In genomic region chr3:44419923-44420650, GRCh38 we compare ENCODE assay signal across 29 cellular contexts.
"Had no signal": no experiment of that assay in that cellular context is flagged by ENCODE, and none has a peak within 500 bp of the region (broad histone marks: within the 10 kb centered on the region; RNA-seq: fewer than 3 reads in every experiment).

No MANE protein-coding gene starts in this region.

- H3K36me3 ChIP-seq: gastrocnemius medialis, right atrium auricular region, suprapubic skin, tibial nerve had no signal

- H3K4me2 ChIP-seq: hepatocyte had no signal

- ATAC-seq: activated naive CD4-positive, alpha-beta T cell treated with anti-CD3 and anti-CD28 coated beads, Interleukin-2, amount 50 U/mL, for 72 hours; activated T-cell treated with anti-CD3 and anti-CD28 coated beads, Interleukin-2, amount 50 U/mL, for 72 hours; gastrocnemius medialis; left cardiac atrium; T-helper 17 cell had no signal

- H2AFZ ChIP-seq: hepatocyte, parathyroid adenoma had no signal

- DNase-seq: activated CD4-positive, alpha-beta memory T cell treated with anti-CD3 and anti-CD28 coated beads for 36 hours; activated CD4-positive, alpha-beta T cell treated with anti-CD3 and anti-CD28 coated beads, Interleukin-2, amount 10 ng/mL, durations not matched to agents 24 days and 14 days; activated CD4-positive, CD25-positive, alpha-beta regulatory T cell treated with anti-CD3 and anti-CD28 coated beads, Interleukin-2, amount 50 U/mL, for 72 hours; activated naive CD4-positive, alpha-beta T cell; activated T-cell treated with anti-CD3 and anti-CD28 coated beads for 4 hours; activated T-cell treated with anti-CD3 and anti-CD28 coated beads, Interleukin-2, amount 50 U/mL, for 72 hours; dermis blood vessel endothelial cell; effector memory CD4-positive, alpha-beta T cell; erythroblast; gastrocnemius medialis; glutamatergic neuron; left cardiac atrium; mammary epithelial cell; naive B cell; nephron progenitor cell; nucleus accumbens; stimulated activated CD4-positive, alpha-beta T cell treated with anti-CD3 and anti-CD28 coated beads, Interleukin-15, amount 100 ng/mL, for 24 hours; stimulated activated CD4-positive, alpha-beta T cell treated with anti-CD3 and anti-CD28 coated beads, Interleukin-2, amount 100 ng/mL, for 24 hours; stimulated activated naive CD4-positive, alpha-beta T cell; T-helper 17 cell; T1000 had no signal

- H3K27ac ChIP-seq: gastrocnemius medialis, hepatocyte, parathyroid adenoma, right atrium auricular region, suprapubic skin, tibial nerve had no signal

- H3K4me3 ChIP-seq: gastrocnemius medialis, hepatocyte, right atrium auricular region, suprapubic skin, tibial nerve had no signal

- H3K4me1 ChIP-seq: gastrocnemius medialis, parathyroid adenoma, right atrium auricular region, suprapubic skin, tibial nerve had no signal

- H3K4me3 Mint-ChIP-seq: activated CD4-positive, alpha-beta memory T cell treated with anti-CD3 and anti-CD28 coated beads for 36 hours; activated CD4-positive, alpha-beta T cell treated with anti-CD3 and anti-CD28 coated beads, Interleukin-2, amount 10 ng/mL, durations not matched to agents 24 days and 14 days; activated T-cell treated with anti-CD3 and anti-CD28 coated beads, Interleukin-2, amount 50 U/mL, for 72 hours; central memory CD8-positive, alpha-beta T cell; mesothelial cell of epicardium; naive B cell; nephron progenitor cell; T-helper 17 cell had no signal

- H3K36me3 Mint-ChIP-seq: activated CD4-positive, alpha-beta memory T cell treated with anti-CD3 and anti-CD28 coated beads for 36 hours; activated naive CD4-positive, alpha-beta T cell treated with anti-CD3 and anti-CD28 coated beads, Interleukin-2, amount 50 U/mL, for 72 hours; mesothelial cell of epicardium had no signal

- H3K9me3 Mint-ChIP-seq: activated CD4-positive, alpha-beta memory T cell treated with anti-CD3 and anti-CD28 coated beads for 36 hours; activated CD4-positive, alpha-beta T cell treated with anti-CD3 and anti-CD28 coated beads, Interleukin-2, amount 10 ng/mL, durations not matched to agents 24 days and 14 days; activated naive CD4-positive, alpha-beta T cell treated with anti-CD3 and anti-CD28 coated beads, Interleukin-2, amount 50 U/mL, for 72 hours; activated T-cell treated with anti-CD3 and anti-CD28 coated beads, Interleukin-2, amount 50 U/mL, for 72 hours; central memory CD8-positive, alpha-beta T cell; mesothelial cell of epicardium had no signal

- H3K27me3 ChIP-seq: gastrocnemius medialis, hepatocyte, right atrium auricular region, tibial nerve had no signal

- H3K27me3 Mint-ChIP-seq: activated CD4-positive, alpha-beta T cell treated with anti-CD3 and anti-CD28 coated beads, Interleukin-2, amount 10 ng/mL, durations not matched to agents 24 days and 14 days had no signal

- H3K27ac Mint-ChIP-seq: activated CD4-positive, alpha-beta memory T cell treated with anti-CD3 and anti-CD28 coated beads for 36 hours; activated CD4-positive, alpha-beta T cell treated with anti-CD3 and anti-CD28 coated beads, Interleukin-2, amount 10 ng/mL, durations not matched to agents 24 days and 14 days; activated naive CD4-positive, alpha-beta T cell treated with anti-CD3 and anti-CD28 coated beads, Interleukin-2, amount 50 U/mL, for 72 hours; activated T-cell treated with anti-CD3 and anti-CD28 coated beads, Interleukin-2, amount 50 U/mL, for 72 hours; mesothelial cell of epicardium; naive B cell; nephron progenitor cell; T-helper 17 cell had no signal

- H3K9ac ChIP-seq: parathyroid adenoma had no signal

- H3K4me1 Mint-ChIP-seq: activated CD4-positive, alpha-beta T cell treated with anti-CD3 and anti-CD28 coated beads, Interleukin-2, amount 10 ng/mL, durations not matched to agents 24 days and 14 days; central memory CD8-positive, alpha-beta T cell; mesothelial cell of epicardium; nephron progenitor cell; T-helper 17 cell had no signal

- H3K9me3 ChIP-seq: gastrocnemius medialis, right atrium auricular region, suprapubic skin, tibial nerve had no signal
